ENCODE assay signal across 8 cellular contexts in the genomic region with DNA sequence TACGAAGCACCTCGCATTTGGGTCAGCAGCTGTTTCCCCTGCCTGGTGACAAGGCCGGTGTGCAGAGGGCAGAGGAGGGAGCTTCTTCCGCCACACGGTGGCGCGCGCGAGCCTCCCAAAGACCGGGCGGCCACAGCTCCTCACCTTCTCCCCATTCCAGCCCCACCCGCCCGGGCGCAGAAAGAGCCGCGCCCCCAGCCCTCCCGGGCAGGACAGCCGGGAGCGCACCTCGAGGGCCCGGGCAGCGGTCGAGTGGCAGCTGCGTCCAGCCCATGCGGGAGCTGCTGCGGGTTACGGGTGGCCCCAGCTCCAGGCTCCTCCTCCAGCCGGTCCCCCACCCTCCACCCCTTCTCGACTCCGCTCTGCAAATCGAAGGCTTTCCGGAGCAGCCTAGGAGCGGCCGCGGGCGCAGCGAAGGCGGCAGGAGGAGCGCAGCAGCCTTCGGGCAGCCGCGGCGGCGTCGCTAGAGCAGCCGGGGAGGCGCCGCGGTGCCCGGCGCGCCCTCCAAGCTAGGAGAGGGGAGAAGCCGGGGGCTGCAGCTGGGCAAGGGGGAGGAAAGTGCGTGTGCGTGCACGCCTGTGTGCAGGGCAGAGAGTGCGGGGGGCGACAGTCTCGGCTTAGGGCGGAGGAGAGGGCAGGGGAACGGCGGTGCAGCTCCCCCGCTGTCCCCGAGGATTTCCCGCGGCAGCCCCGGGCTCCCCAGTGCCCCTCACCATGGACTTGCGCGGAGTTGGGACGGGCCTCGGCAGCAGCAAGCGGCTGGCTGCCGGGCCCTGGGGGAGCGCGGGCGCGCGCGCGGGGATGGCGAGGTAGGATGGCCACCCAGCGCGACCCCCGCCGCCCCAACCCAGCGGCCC. TPM values are rescaled to one million over a fixed set of nuclear protein-coding genes. Genes with fewer than 3 reads are reported as not detected.
DNase-seq lines count a peak whose midpoint lies in the region; ATAC-seq and TF ChIP-seq lines count a peak whose summit lies in the region.

A gene (plus strand): TSS at position 348 of the 857 bp plus-strand sequence. CDS start 635 bp downstream, outside the sequence.

- H3K4me3 Mint-ChIP-seq in glutamatergic neuron (ENCODE audit: unreplicated experiment): peak within 1 kb of the TSS; percentile 81

- H3K4me3 ChIP-seq in HAP-1: peak within 1 kb of the TSS; percentile 32
- peak within 1 kb of the TSS; percentile 25 to 72 (median 57) for H3K4me3 ChIP-seq in transverse colon

- TF ChIP-seq POLR2A in transverse colon (IDR thresholded peaks at IDR 0.05): no peak

- H3K27me3 Mint-ChIP-seq in glutamatergic neuron (ENCODE audit: unreplicated experiment): peaks cover 21% of the 10 kb centered on the region

- H3K27ac ChIP-seq in transverse colon: peak within 1 kb of the TSS; percentile 1 to 41 (median 24)

- TF ChIP-seq EP300 in transverse colon (IDR thresholded peaks at IDR 0.05; ENCODE audit: low read depth): no peak

- WGBS in transverse colon (ENCODE audit: low coverage in 1 of 2), 2 donors: 1% methylated on average over 65 of the region's 86 CpGs; no CpG with 5 or more reads in 1 of the 2 donors

- H3K4me1 Mint-ChIP-seq in glutamatergic neuron (ENCODE audit: low read depth, unreplicated experiment): peaks cover 14% of the 10 kb centered on the region

- H3K27ac Mint-ChIP-seq in activated naive CD4-positive, alpha-beta T cell treated with anti-CD3 and anti-CD28 coated beads, Interleukin-2, amount 50 U/mL, for 72 hours: no peak within 1 kb of the TSS
- H3K27ac Mint-ChIP-seq in glutamatergic neuron (ENCODE audit: unreplicated experiment): peak within 1 kb of the TSS; percentile 77

- TF ChIP-seq CTCF in glutamatergic neuron (IDR thresholded peaks at IDR 0.05; ENCODE audit: partially characterized antibody, unreplicated experiment) (peak; percentile 95), omental fat pad (IDR thresholded peaks at IDR 0.05) (peak in 2 of 3 donors; percentile 43 to 93), transverse colon (IDR thresholded peaks at IDR 0.05) (peak; percentile 73 to 90 (median 88))

- H3K36me3 Mint-ChIP-seq in activated naive CD4-positive, alpha-beta T cell treated with anti-CD3 and anti-CD28 coated beads, Interleukin-2, amount 50 U/mL, for 72 hours: peaks cover 0 to 6% of the 10 kb centered on the region in 2 donors
- peaks cover 18% of the 10 kb centered on the region for H3K36me3 Mint-ChIP-seq in glutamatergic neuron (ENCODE audit: unreplicated experiment)

- no peaks in the 10 kb centered on the region for H3K4me1 ChIP-seq in HAP-1
- peaks cover 6 to 25% (median 20%) of the 10 kb centered on the region in 4 donors for H3K4me1 ChIP-seq in transverse colon

- H3K36me3 ChIP-seq in HAP-1 (replicated peaks): no peaks in the 10 kb centered on the region
- no peaks in the 10 kb centered on the region for H3K36me3 ChIP-seq in transverse colon

- DNase-seq in GM03348 (ENCODE audit: low spot score): peak; percentile 94
- DNase-seq in HAP-1 (ENCODE audit: low spot score in 2 of 2): peak; percentile 67 to 90
- DNase-seq in LoVo (ENCODE audit: low spot score): peak; percentile 83
- peak; percentile 80 for DNase-seq in SHP77 treated with DMSO at 0.1 percent for 48 hours (lab: John Stamatoyannopoulos, UW)
- DNase-seq in activated naive CD4-positive, alpha-beta T cell treated with anti-CD3 and anti-CD28 coated beads, Interleukin-2, amount 50 U/mL, for 72 hours (ENCODE audit: low spot score in 2 of 2): peak; percentile 62 to 78
- DNase-seq in glutamatergic neuron: peak; percentile 95
- DNase-seq in omental fat pad (ENCODE audit: low spot score): peak; percentile 77
- peak; percentile 83 for DNase-seq in transverse colon

- H3K9me3 ChIP-seq in HAP-1 (no peaks in the 10 kb centered on the region), transverse colon (no peaks in the 10 kb centered on the region)

- ATAC-seq in activated naive CD4-positive, alpha-beta T cell treated with anti-CD3 and anti-CD28 coated beads, Interleukin-2, amount 50 U/mL, for 72 hours: peak; percentile 77 to 94
- peak; percentile 92 for ATAC-seq in omental fat pad (ENCODE audit: low FRiP score)

- in situ Hi-C loops in HAP-1 (cut with MboI; ENCODE audit: low sequenced_read_pairs) (loop anchor here (25.0 kb wide), 2 partner anchors 553 to 1328 kb away; no protein-coding TSS in a partner anchor), transverse colon (cut with MboI; ENCODE audit: low pct_ligation_motif_present in 1 of 4, low pct_unique_long_range_greater_than_20kb in 1 of 4, low sequenced_read_pairs in 3 of 4) (loop anchor here in 3 of 4 donors (10.0 to 25.0 kb wide), 3 partner anchors 553 to 1328 kb away; no protein-coding TSS in a partner anchor)

- H3K9me3 Mint-ChIP-seq in activated naive CD4-positive, alpha-beta T cell treated with anti-CD3 and anti-CD28 coated beads, Interleukin-2, amount 50 U/mL, for 72 hours: no peaks in the 10 kb centered on the region
- peaks cover 14% of the 10 kb centered on the region for H3K9me3 Mint-ChIP-seq in glutamatergic neuron (ENCODE audit: unreplicated experiment)

- intact Hi-C loops in transverse colon (cut with DNase I; ENCODE audit: low total_unique reads): no loop called here

- H3K27me3 ChIP-seq in HAP-1 (ENCODE audit: low read depth): peaks cover 42% of the 10 kb centered on the region
- H3K27me3 ChIP-seq in transverse colon: peaks cover 76% of the 10 kb centered on the region

RNA-seq across cellular contexts. Expression of the gene that starts here (rescaled TPM):
- not detected for total RNA-seq in activated naive CD4-positive, alpha-beta T cell treated with anti-CD3 and anti-CD28 coated beads, Interleukin-2, amount 50 U/mL, for 72 hours
- total RNA-seq in glutamatergic neuron (ENCODE audit: unreplicated experiment): 12.1 TPM
- 10 to 100 TPM in 2 of 4 donors, 1 to 10 TPM in 2; 4.5 to 46.0 (median 9.1) TPM for total RNA-seq in omental fat pad
- 1 to 10 TPM in 2 of 4 donors, under 1 TPM in 2; 0.20 to 1.1 (median 0.92) TPM for total RNA-seq in transverse colon

Comparison
In these comparisons a context has a peak if more than half of its experiments do, and no peak if none do; other contexts are left out.
1. Peak in every context shown above with its lines: DNase-seq, ATAC-seq, H3K4me3 ChIP-seq and H3K27ac ChIP-seq.
2. Peak in DNase-seq and ATAC-seq in activated naive CD4-positive, alpha-beta T cell treated with anti-CD3 and anti-CD28 coated beads, Interleukin-2, amount 50 U/mL, for 72 hours; RNA of the gene not detected or under 1 TPM.